Comparison of ENCODE assay signal across 8 cellular contexts in genomic region chrX:74535211-74535621, GRCh38.
A peak's percentile ranks its signal among the peaks of the same experiment; 100 is the strongest.
DNase-seq lines count a peak whose midpoint lies in the region; ATAC-seq and TF ChIP-seq lines count a peak whose summit lies in the region.

No MANE protein-coding gene starts in this region.

- H3K4me3 ChIP-seq in HAP-1, result no peak overlapping the region
- peak overlapping the region; percentile 51 for H3K4me3 ChIP-seq in brain microvascular endothelial cell (ENCODE audit: low read depth, low read length)
- H3K4me3 ChIP-seq in iPS-11a (ENCODE audit: low read depth, low read length), result peak overlapping the region; percentile 37
- peak overlapping the region; percentile 62 to 69 (median 62) for H3K4me3 ChIP-seq in gastrocnemius medialis

- H3K36me3 ChIP-seq in HAP-1 (replicated peaks) (no peaks in the 10 kb centered on the region), brain microvascular endothelial cell (replicated peaks) (no peaks in the 10 kb centered on the region), gastrocnemius medialis (no peaks in the 10 kb centered on the region)

- in situ Hi-C loops in HAP-1 (cut with MboI; ENCODE audit: low sequenced_read_pairs) (loop anchor here (25.0 kb wide), 1 partner anchor 673 kb away; the partner anchor contains the start of gene XIST), brain microvascular endothelial cell (cut with HindIII; ENCODE audit: low pct_ligation_motif_present, low sequenced_read_pairs) (no loop called here), gastrocnemius medialis (cut with MboI; ENCODE audit: low sequenced_read_pairs in 4 of 4) (loop anchor here in 3 of 4 donors (25.0 kb wide), 2 partner anchors 148 to 673 kb away; partner anchors contain the start of gene XIST (in 2 of the 3))

- intact Hi-C loops in gastrocnemius medialis (cut with DNase I; ENCODE audit: low total_unique reads), result loop anchor here (1.0 to 5.0 kb wide), 2 partner anchors 79 to 153 kb away; partner anchors contain the start of gene RLIM

- ATAC-seq in gastrocnemius medialis (peak; percentile 40 to 65), HG03521 (IDR thresholded peaks at IDR 0.05; ENCODE audit: unreplicated experiment) (no peak)

- TF ChIP-seq CTCF in brain microvascular endothelial cell (IDR thresholded peaks at IDR 0.05; ENCODE audit: low read depth, low read length, missing control alignments), result peak; percentile 60
- peak in 2 of 5 experiments; percentile 22 to 28 for TF ChIP-seq CTCF in gastrocnemius medialis (IDR thresholded peaks at IDR 0.05 in 4 of 5, conservative IDR thresholded peaks at IDR 0.05 in 1 of 5)

- H3K9me3 ChIP-seq in HAP-1, result no peaks in the 10 kb centered on the region
- no peaks in the 10 kb centered on the region for H3K9me3 ChIP-seq in gastrocnemius medialis

- DNase-seq in DMS53 treated with DMSO at 0.1 percent for 48 hours (lab: John Stamatoyannopoulos, UW; ENCODE audit: unreplicated experiment) (peak; percentile 40), HAP-1 (ENCODE audit: low spot score in 2 of 2) (peak; percentile 43 to 59), NCI-H69 (lab: John Stamatoyannopoulos, UW) (peak; percentile 46), brain microvascular endothelial cell (peak; percentile 31), gastrocnemius medialis (no peak)
- no peak for DNase-seq in activated CD8-positive, alpha-beta memory T cell treated with anti-CD3 and anti-CD28 coated beads, Interleukin-2, amount 50 U/mL, for 48 hours

- H3K27me3 ChIP-seq in HAP-1 (ENCODE audit: low read depth) (no peaks in the 10 kb centered on the region), brain microvascular endothelial cell (replicated peaks) (no peaks in the 10 kb centered on the region), gastrocnemius medialis (no peaks in the 10 kb centered on the region)

- no peak for TF ChIP-seq POLR2A in gastrocnemius medialis (IDR thresholded peaks at IDR 0.05)

- H3K4me1 ChIP-seq in HAP-1 (peaks cover 4% of the 10 kb centered on the region), gastrocnemius medialis (peaks cover 6% of the 10 kb centered on the region in 2 donors)

- no peak overlapping the region for H3K27ac ChIP-seq in brain microvascular endothelial cell
- peak overlapping the region; percentile 89 to 93 (median 90) for H3K27ac ChIP-seq in gastrocnemius medialis

Comparison
In these comparisons a context has a peak if more than half of its experiments do, and no peak if none do; other contexts are left out.
1. DNase-seq: peak in DMS53 treated with DMSO at 0.1 percent for 48 hours (single experiment), HAP-1 (2 of 2), NCI-H69 (single experiment) and brain microvascular endothelial cell (single experiment); none in gastrocnemius medialis (0 of 2) and activated CD8-positive, alpha-beta memory T cell treated with anti-CD3 and anti-CD28 coated beads, Interleukin-2, amount 50 U/mL, for 48 hours (single experiment).